Comparison of ENCODE assay signal across 10 cellular contexts in the genomic region with DNA sequence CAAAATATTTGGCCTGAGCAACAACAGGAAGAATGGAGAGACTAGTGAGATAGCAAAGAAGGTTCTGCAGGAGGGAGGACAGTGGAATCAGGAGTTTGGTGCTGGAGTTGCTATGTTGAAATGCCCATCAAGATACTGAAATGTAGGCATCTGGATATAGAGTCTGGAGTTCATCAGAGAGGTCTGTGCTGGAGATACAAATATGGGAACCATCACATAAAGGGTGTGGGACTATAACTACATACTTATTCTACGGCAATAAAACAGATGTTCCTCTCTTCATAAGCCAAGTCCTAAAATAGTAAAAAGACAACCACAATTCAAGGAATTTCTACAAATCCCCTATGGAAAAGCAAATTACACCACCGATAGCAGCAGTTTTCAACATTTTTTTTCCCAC. TPM values are rescaled to one million over a fixed set of nuclear protein-coding genes. Genes with fewer than 3 reads are reported as not detected.
DNase-seq lines count a peak whose midpoint lies in the region; ATAC-seq and TF ChIP-seq lines count a peak whose summit lies in the region.
"Had no signal": no experiment of that assay in that cellular context is flagged by ENCODE, and none has a peak within 500 bp of the region (broad histone marks: within the 10 kb centered on the region; RNA-seq: fewer than 3 reads in every experiment).

No MANE protein-coding gene starts in this region.

- peak overlapping the region in 2 of 12 donors; percentile 93 to 98 for H3K27ac ChIP-seq in heart left ventricle
- peak overlapping the region; percentile 19 to 99 (median 96) for H3K27ac ChIP-seq in transverse colon

- H3K36me3 ChIP-seq in heart left ventricle, result peaks cover 0 to 1% (median 0%) of the 10 kb centered on the region in 9 donors
- H3K36me3 ChIP-seq in transverse colon, result no peaks in the 10 kb centered on the region

- in situ Hi-C loops in transverse colon (cut with MboI; ENCODE audit: low pct_ligation_motif_present in 1 of 4, low pct_unique_long_range_greater_than_20kb in 1 of 4, low sequenced_read_pairs in 3 of 4), result no loop called here

- TF ChIP-seq POLR2A in heart left ventricle (IDR thresholded peaks at IDR 0.05) (no peak), transverse colon (IDR thresholded peaks at IDR 0.05) (no peak)

- H3K9me3 ChIP-seq in heart left ventricle (no peaks in the 10 kb centered on the region), iPS-18c (ENCODE audit: control insufficient read depth, insufficient read depth, low read length) (peaks cover 3% of the 10 kb centered on the region), transverse colon (no peaks in the 10 kb centered on the region)

- 8 to 56% (median 30%) methylated on average over 2 of the region's 2 CpGs for WGBS in heart left ventricle, 4 donors
- 0 to 34% methylated on average over 2 of the region's 2 CpGs for WGBS in transverse colon (ENCODE audit: low coverage in 1 of 2), 2 donors

- intact Hi-C loops in heart left ventricle (cut with DNase I) (loop anchor here in 4 of 10 donors (2.0 to 10.0 kb wide), 3 partner anchors 61 to 89 kb away; a partner anchor contains a TSS), cardiac septum (cut with DNase I) (loop anchor here (10.0 kb wide), 1 partner anchor 351 kb away; a partner anchor contains a TSS), transverse colon (cut with DNase I; ENCODE audit: low total_unique reads) (no loop called here)
- intact Hi-C loops in activated T-helper 1 cell treated with anti-CD3 and anti-CD28 coated beads, Interleukin-12 subunit alpha, Interleukin-12 subunit beta, Interleukin-2, Interleukin-4 antibody, amounts not matched to agents 30 ng/mL and 10 ng/mL and 1 ng/mL, durations not matched to agents 14 hours and 24 hours and 36 hours (cut with micrococcal nuclease), result loop anchor here (2.0 kb wide), 1 partner anchor 145 kb away; no protein-coding TSS in a partner anchor

- TF ChIP-seq EP300 in transverse colon (IDR thresholded peaks at IDR 0.05; ENCODE audit: low read depth), result no peak

- H3K27ac Mint-ChIP-seq in activated T-helper 1 cell treated with anti-CD3 and anti-CD28 coated beads, Interleukin-12 subunit alpha, Interleukin-12 subunit beta, Interleukin-2, Interleukin-4 antibody, amounts not matched to agents 30 ng/mL and 10 ng/mL and 1 ng/mL, durations not matched to agents 14 hours and 24 hours and 36 hours, result peak overlapping the region; percentile 24

- H3K4me3 ChIP-seq in heart left ventricle (peak overlapping the region in 10 of 12 donors; percentile 54 to 97 (median 80)), iPS-18c (ENCODE audit: insufficient read depth, low read depth, low read length) (peak overlapping the region; percentile 38), transverse colon (peak overlapping the region in 2 of 4 donors; percentile 70 to 88)

- H3K4me1 ChIP-seq in heart left ventricle (peaks cover 0 to 39% (median 17%) of the 10 kb centered on the region in 12 donors), transverse colon (peaks cover 0 to 55% (median 18%) of the 10 kb centered on the region in 4 donors)

- no peak for DNase-seq in heart left ventricle
- no peak for DNase-seq in cardiac septum (ENCODE audit: low spot score)
- DNase-seq in activated T-helper 1 cell treated with anti-CD3 and anti-CD28 coated beads, Interleukin-12 subunit alpha, Interleukin-12 subunit beta, Interleukin-2, Interleukin-4 antibody, amounts not matched to agents 30 ng/mL and 10 ng/mL and 1 ng/mL, durations not matched to agents 14 hours and 24 hours and 36 hours (ENCODE audit: low spot score), result no peak
- DNase-seq in transverse colon, result no peak
- DNase-seq in anterior cingulate cortex (lab: John Stamatoyannopoulos, UW), result no peak
- DNase-seq in GF-D8 (lab: John Stamatoyannopoulos, UW), result no peak
- no peak for DNase-seq in SW480 (ENCODE audit: low spot score)
- DNase-seq: DMS79, foreskin melanocyte had no signal

- no peaks in the 10 kb centered on the region for H3K9me3 Mint-ChIP-seq in activated T-helper 1 cell treated with anti-CD3 and anti-CD28 coated beads, Interleukin-12 subunit alpha, Interleukin-12 subunit beta, Interleukin-2, Interleukin-4 antibody, amounts not matched to agents 30 ng/mL and 10 ng/mL and 1 ng/mL, durations not matched to agents 14 hours and 24 hours and 36 hours

- TF ChIP-seq CTCF in heart left ventricle (IDR thresholded peaks at IDR 0.05), result no peak
- TF ChIP-seq CTCF in transverse colon (IDR thresholded peaks at IDR 0.05), result no peak

- H3K4me1 Mint-ChIP-seq in activated T-helper 1 cell treated with anti-CD3 and anti-CD28 coated beads, Interleukin-12 subunit alpha, Interleukin-12 subunit beta, Interleukin-2, Interleukin-4 antibody, amounts not matched to agents 30 ng/mL and 10 ng/mL and 1 ng/mL, durations not matched to agents 14 hours and 24 hours and 36 hours (ENCODE audit: low read depth), result peaks cover 39% of the 10 kb centered on the region

- no peak for ATAC-seq in heart left ventricle

- no peaks in the 10 kb centered on the region for H3K27me3 Mint-ChIP-seq in activated T-helper 1 cell treated with anti-CD3 and anti-CD28 coated beads, Interleukin-12 subunit alpha, Interleukin-12 subunit beta, Interleukin-2, Interleukin-4 antibody, amounts not matched to agents 30 ng/mL and 10 ng/mL and 1 ng/mL, durations not matched to agents 14 hours and 24 hours and 36 hours (ENCODE audit: insufficient read depth)

- H3K4me3 Mint-ChIP-seq in activated T-helper 1 cell treated with anti-CD3 and anti-CD28 coated beads, Interleukin-12 subunit alpha, Interleukin-12 subunit beta, Interleukin-2, Interleukin-4 antibody, amounts not matched to agents 30 ng/mL and 10 ng/mL and 1 ng/mL, durations not matched to agents 14 hours and 24 hours and 36 hours, result peak overlapping the region; percentile 87

- H3K27me3 ChIP-seq in heart left ventricle (peaks cover 0 to 37% (median 0%) of the 10 kb centered on the region in 9 donors), transverse colon (no peaks in the 10 kb centered on the region)

- peaks cover 8% of the 10 kb centered on the region for H3K36me3 Mint-ChIP-seq in activated T-helper 1 cell treated with anti-CD3 and anti-CD28 coated beads, Interleukin-12 subunit alpha, Interleukin-12 subunit beta, Interleukin-2, Interleukin-4 antibody, amounts not matched to agents 30 ng/mL and 10 ng/mL and 1 ng/mL, durations not matched to agents 14 hours and 24 hours and 36 hours (ENCODE audit: low read depth)

RNA-seq across cellular contexts. Expression of a gene that starts 1.7 kb away (rescaled TPM):
- total RNA-seq in heart left ventricle (10 to 100 TPM; 17.5 to 40.9 (median 27.4) TPM), cardiac septum (38.3 TPM), transverse colon (10 to 100 TPM; 28.8 to 81.0 (median 68.0) TPM)
- polyA plus RNA-seq in heart left ventricle, result 10 to 100 TPM in 1 of 2 donors, 1 to 10 TPM in 1; 9.8 to 12.0 TPM
- 36.4 and 40.9 TPM in 2 replicates for total RNA-seq in activated T-helper 1 cell treated with anti-CD3 and anti-CD28 coated beads, Interleukin-12 subunit alpha, Interleukin-12 subunit beta, Interleukin-2, Interleukin-4 antibody, amounts not matched to agents 30 ng/mL and 10 ng/mL and 1 ng/mL, durations not matched to agents 14 hours and 24 hours and 36 hours
